Comparison of ENCODE assay signal across 39 cellular contexts in genomic region chr4:37450911-37451310, GRCh38.
"Had no signal": no experiment of that assay in that cellular context is flagged by ENCODE, and none has a peak within 500 bp of the region (broad histone marks: within the 10 kb centered on the region; RNA-seq: fewer than 3 reads in every experiment).

No MANE protein-coding gene starts in this region.

- H3K9me3 ChIP-seq: adrenal gland, ascending aorta, breast epithelium had no signal

- ATAC-seq: activated naive CD4-positive, alpha-beta T cell treated with anti-CD3 and anti-CD28 coated beads, Interleukin-2, amount 50 U/mL, for 72 hours; activated naive CD8-positive, alpha-beta T cell treated with anti-CD3 and anti-CD28 coated beads, Interleukin-2, amount 50 U/mL, for 24 hours; activated T-cell treated with anti-CD3 and anti-CD28 coated beads, Interleukin-2, amount 50 U/mL, for 4 hours; activated T-cell treated with anti-CD3 and anti-CD28 coated beads, Interleukin-2, amount 50 U/mL, for 72 hours; activated T-helper 17 cell treated with anti-CD3 and anti-CD28 coated beads, Interleukin-2, amount 50 U/mL, for 72 hours had no signal

- H3K27me3 ChIP-seq: ascending aorta had no signal

- H3K4me1 Mint-ChIP-seq: activated T-helper 17 cell treated with anti-CD3 and anti-CD28 coated beads, Interleukin-2, amount 50 U/mL, for 72 hours; central memory CD8-positive, alpha-beta T cell had no signal

- DNase-seq: activated effector memory CD4-positive, alpha-beta T cell treated with anti-CD3 and anti-CD28 coated beads, Interleukin-2, amount 50 U/mL, for 16 hours; activated effector memory CD4-positive, alpha-beta T cell treated with Interleukin-2 at 50 U/mL for 16 hours; activated gamma-delta T cell; activated gamma-delta T cell treated with Interleukin-2 at 50 U/mL for 16 hours; activated naive CD4-positive, alpha-beta T cell; activated naive CD4-positive, alpha-beta T cell treated with anti-CD3 and anti-CD28 coated beads for 36 hours; activated naive CD4-positive, alpha-beta T cell treated with anti-CD3 and anti-CD28 coated beads, Interleukin-2, amount 10 ng/mL, durations not matched to agents 7 days and 5 days; activated naive CD4-positive, alpha-beta T cell treated with anti-CD3 and anti-CD28 coated beads, Interleukin-2, amount 50 U/mL, for 16 hours; activated naive CD4-positive, alpha-beta T cell treated with Interleukin-2 at 50 U/mL for 16 hours; activated naive CD8-positive, alpha-beta T cell treated with anti-CD3 and anti-CD28 coated beads for 36 hours; activated naive CD8-positive, alpha-beta T cell treated with anti-CD3 and anti-CD28 coated beads, Interleukin-2, amount 10 ng/mL, durations not matched to agents 7 days and 5 days; activated naive CD8-positive, alpha-beta T cell treated with anti-CD3 and anti-CD28 coated beads, Interleukin-2, amount 50 U/mL, for 24 hours; activated T-cell treated with anti-CD3 and anti-CD28 coated beads, Interleukin-2, amount 50 U/mL, for 1 hour; activated T-cell treated with anti-CD3 and anti-CD28 coated beads, Interleukin-2, amount 50 U/mL, for 24 hours; activated T-cell treated with anti-CD3 and anti-CD28 coated beads, Interleukin-2, amount 50 U/mL, for 4 hours; activated T-cell treated with anti-CD3 and anti-CD28 coated beads, Interleukin-2, amount 50 U/mL, for 48 hours; activated T-cell treated with anti-CD3 and anti-CD28 coated beads, Interleukin-2, amount 50 U/mL, for 72 hours; adrenal gland; amniotic stem cell; amygdala; anterior cingulate cortex; aorta; brain microvascular endothelial cell; caudate nucleus; central memory CD4-positive, alpha-beta T cell; cerebellar nuclear complex had no signal

- H3K4me3 Mint-ChIP-seq: activated naive CD4-positive, alpha-beta T cell treated with anti-CD3 and anti-CD28 coated beads for 36 hours; activated naive CD4-positive, alpha-beta T cell treated with anti-CD3 and anti-CD28 coated beads, Interleukin-2, amount 10 ng/mL, durations not matched to agents 7 days and 5 days; activated naive CD4-positive, alpha-beta T cell treated with anti-CD3 and anti-CD28 coated beads, Interleukin-2, amount 50 U/mL, for 24 hours; activated naive CD8-positive, alpha-beta T cell; activated naive CD8-positive, alpha-beta T cell treated with anti-CD3 and anti-CD28 coated beads for 36 hours; activated naive CD8-positive, alpha-beta T cell treated with anti-CD3 and anti-CD28 coated beads, Interleukin-2, amount 10 ng/mL, durations not matched to agents 7 days and 5 days; activated naive CD8-positive, alpha-beta T cell treated with anti-CD3 and anti-CD28 coated beads, Interleukin-2, amount 50 U/mL, for 24 hours; activated T-cell treated with anti-CD3 and anti-CD28 coated beads, Interleukin-2, amount 50 U/mL, for 24 hours; activated T-cell treated with anti-CD3 and anti-CD28 coated beads, Interleukin-2, amount 50 U/mL, for 4 hours; activated T-cell treated with anti-CD3 and anti-CD28 coated beads, Interleukin-2, amount 50 U/mL, for 72 hours; activated T-helper 1 cell treated with anti-CD3 and anti-CD28 coated beads, Interleukin-12 subunit alpha, Interleukin-12 subunit beta, Interleukin-2, Interleukin-4 antibody, amounts not matched to agents 30 ng/mL and 10 ng/mL and 1 ng/mL, durations not matched to agents 14 hours and 24 hours and 36 hours; activated T-helper 17 cell treated with anti-CD3 and anti-CD28 coated beads, Interleukin-2, amount 50 U/mL, for 72 hours; central memory CD8-positive, alpha-beta T cell had no signal

- H3K27ac Mint-ChIP-seq: activated naive CD4-positive, alpha-beta T cell treated with anti-CD3 and anti-CD28 coated beads for 36 hours; activated naive CD4-positive, alpha-beta T cell treated with anti-CD3 and anti-CD28 coated beads, Interleukin-2, amount 10 ng/mL, durations not matched to agents 7 days and 5 days; activated naive CD4-positive, alpha-beta T cell treated with anti-CD3 and anti-CD28 coated beads, Interleukin-2, amount 50 U/mL, for 24 hours; activated naive CD4-positive, alpha-beta T cell treated with anti-CD3 and anti-CD28 coated beads, Interleukin-2, amount 50 U/mL, for 72 hours; activated naive CD8-positive, alpha-beta T cell; activated naive CD8-positive, alpha-beta T cell treated with anti-CD3 and anti-CD28 coated beads for 36 hours; activated naive CD8-positive, alpha-beta T cell treated with anti-CD3 and anti-CD28 coated beads, Interleukin-2, amount 10 ng/mL, durations not matched to agents 7 days and 5 days; activated naive CD8-positive, alpha-beta T cell treated with anti-CD3 and anti-CD28 coated beads, Interleukin-2, amount 50 U/mL, for 24 hours; activated T-cell treated with anti-CD3 and anti-CD28 coated beads, Interleukin-2, amount 50 U/mL, for 24 hours; activated T-cell treated with anti-CD3 and anti-CD28 coated beads, Interleukin-2, amount 50 U/mL, for 72 hours; activated T-helper 1 cell treated with anti-CD3 and anti-CD28 coated beads, Interleukin-12 subunit alpha, Interleukin-12 subunit beta, Interleukin-2, Interleukin-4 antibody, amounts not matched to agents 30 ng/mL and 10 ng/mL and 1 ng/mL, durations not matched to agents 14 hours and 24 hours and 36 hours; activated T-helper 17 cell treated with anti-CD3 and anti-CD28 coated beads, Interleukin-2, amount 50 U/mL, for 72 hours; activated T-helper 2 cell treated with anti-CD3 and anti-CD28 coated beads, Interferon-gamma antibody, Interleukin-2, Interleukin-4, amounts not matched to agents 10 μg/mL and 5 μg/mL and 100 μg/mL, durations not matched to agents 14 hours and 24 hours and 36 hours; brain had no signal

- H3K36me3 Mint-ChIP-seq: activated naive CD4-positive, alpha-beta T cell treated with anti-CD3 and anti-CD28 coated beads, Interleukin-2, amount 10 ng/mL, durations not matched to agents 7 days and 5 days; activated naive CD4-positive, alpha-beta T cell treated with anti-CD3 and anti-CD28 coated beads, Interleukin-2, amount 50 U/mL, for 24 hours; activated naive CD8-positive, alpha-beta T cell; activated naive CD8-positive, alpha-beta T cell treated with anti-CD3 and anti-CD28 coated beads for 36 hours; brain had no signal

- H3K4me1 ChIP-seq: ascending aorta had no signal

- H3K27ac ChIP-seq: adrenal gland, ascending aorta, brain microvascular endothelial cell, breast epithelium, cardiac muscle cell had no signal

- H3K4me3 ChIP-seq: adrenal gland, ascending aorta, breast epithelium, cardiac muscle cell had no signal

- H3K9me3 Mint-ChIP-seq: activated naive CD4-positive, alpha-beta T cell treated with anti-CD3 and anti-CD28 coated beads for 36 hours; activated naive CD4-positive, alpha-beta T cell treated with anti-CD3 and anti-CD28 coated beads, Interleukin-2, amount 10 ng/mL, durations not matched to agents 7 days and 5 days; activated naive CD4-positive, alpha-beta T cell treated with anti-CD3 and anti-CD28 coated beads, Interleukin-2, amount 50 U/mL, for 24 hours; activated naive CD4-positive, alpha-beta T cell treated with anti-CD3 and anti-CD28 coated beads, Interleukin-2, amount 50 U/mL, for 72 hours; activated naive CD8-positive, alpha-beta T cell treated with anti-CD3 and anti-CD28 coated beads for 36 hours; activated naive CD8-positive, alpha-beta T cell treated with anti-CD3 and anti-CD28 coated beads, Interleukin-2, amount 10 ng/mL, durations not matched to agents 7 days and 5 days; activated naive CD8-positive, alpha-beta T cell treated with anti-CD3 and anti-CD28 coated beads, Interleukin-2, amount 50 U/mL, for 24 hours; activated T-cell treated with anti-CD3 and anti-CD28 coated beads, Interleukin-2, amount 50 U/mL, for 24 hours; activated T-cell treated with anti-CD3 and anti-CD28 coated beads, Interleukin-2, amount 50 U/mL, for 4 hours; activated T-cell treated with anti-CD3 and anti-CD28 coated beads, Interleukin-2, amount 50 U/mL, for 72 hours; activated T-helper 1 cell treated with anti-CD3 and anti-CD28 coated beads, Interleukin-12 subunit alpha, Interleukin-12 subunit beta, Interleukin-2, Interleukin-4 antibody, amounts not matched to agents 30 ng/mL and 10 ng/mL and 1 ng/mL, durations not matched to agents 14 hours and 24 hours and 36 hours; activated T-helper 17 cell treated with anti-CD3 and anti-CD28 coated beads, Interleukin-2, amount 50 U/mL, for 72 hours; activated T-helper 2 cell treated with anti-CD3 and anti-CD28 coated beads, Interferon-gamma antibody, Interleukin-2, Interleukin-4, amounts not matched to agents 10 μg/mL and 5 μg/mL and 100 μg/mL, durations not matched to agents 14 hours and 24 hours and 36 hours; brain; central memory CD8-positive, alpha-beta T cell had no signal

- H3K36me3 ChIP-seq: adrenal gland, ascending aorta, brain microvascular endothelial cell, breast epithelium, cardiac muscle cell had no signal

- FAIRE-seq: astrocyte, bronchial epithelial cell had no signal
